ENCODE assay signal across 17 cellular contexts in the genomic region with DNA sequence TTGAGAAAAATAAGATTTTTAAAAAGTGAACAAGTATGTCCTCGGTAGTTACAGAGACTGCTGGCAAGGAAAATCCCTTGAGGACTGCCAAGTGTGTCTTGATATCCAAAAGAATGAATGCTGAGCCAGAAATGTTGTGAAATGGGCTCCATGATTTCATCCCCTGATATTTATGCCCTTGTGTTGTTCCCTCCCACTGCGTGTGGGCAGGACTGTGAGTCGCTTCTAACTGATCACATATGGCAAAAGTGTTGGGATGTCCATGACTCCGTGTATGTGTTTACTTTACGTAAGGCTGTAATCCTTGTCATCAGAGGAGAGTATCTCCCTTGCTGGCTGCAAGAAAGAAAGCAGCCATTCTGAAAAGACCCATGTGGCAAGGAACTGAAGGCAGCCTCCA.
A peak's percentile ranks its signal among the peaks of the same experiment; 100 is the strongest.
DNase-seq lines count a peak whose midpoint lies in the region; ATAC-seq and TF ChIP-seq lines count a peak whose summit lies in the region.
"Had no signal": no experiment of that assay in that cellular context is flagged by ENCODE, and none has a peak within 500 bp of the region (broad histone marks: within the 10 kb centered on the region; RNA-seq: fewer than 3 reads in every experiment).

No MANE protein-coding gene starts in this region.

- TF ChIP-seq CTCF in AG04449 (IDR thresholded peaks at IDR 0.05; ENCODE audit: insufficient read depth, low read length, missing control alignments) (no peak), HEK293 (tag by site-specific recombination; IDR thresholded peaks at IDR 0.05) (no peak), brain microvascular endothelial cell (IDR thresholded peaks at IDR 0.05; ENCODE audit: low read depth, low read length, missing control alignments) (no peak), lung (IDR thresholded peaks at IDR 0.05; ENCODE audit: control extremely low read depth, extremely low read depth) (no peak), PC-9 (conservative IDR thresholded peaks at IDR 0.05) (no peak), glutamatergic neuron (IDR thresholded peaks at IDR 0.05; ENCODE audit: partially characterized antibody, unreplicated experiment) (no peak)

- no peaks in the 10 kb centered on the region for H4K20me1 ChIP-seq in PC-9 (ENCODE audit: insufficient read depth)

- no peak overlapping the region for H3K4me3 ChIP-seq in AG04449 (ENCODE audit: low read depth, low read length)
- H3K4me3 ChIP-seq in HEK293 (ENCODE audit: low read depth, low read length), result no peak overlapping the region
- no peak overlapping the region for H3K4me3 ChIP-seq in brain microvascular endothelial cell (ENCODE audit: low read depth, low read length)
- no peak overlapping the region for H3K4me3 ChIP-seq in lung
- H3K4me3 ChIP-seq in PC-9, result no peak overlapping the region

- H3K4me3 Mint-ChIP-seq in T-cell (no peak overlapping the region), glutamatergic neuron (ENCODE audit: unreplicated experiment) (no peak overlapping the region)

- ATAC-seq in lung (ENCODE audit: insufficient read depth, low FRiP score) (peak; percentile 83), GM21360 (IDR thresholded peaks at IDR 0.05; ENCODE audit: unreplicated experiment) (no peak), T-cell (replicated peaks in 1 of 4) (no peak)

- no peaks in the 10 kb centered on the region for H3K79me2 ChIP-seq in PC-9 (ENCODE audit: low read depth)
- H3K79me2 ChIP-seq: parathyroid adenoma had no signal

- H3K36me3 ChIP-seq in HEK293 (ENCODE audit: control insufficient read depth in 2 of 2, insufficient read depth in 1 of 2, low read length in 2 of 2) (no peaks in the 10 kb centered on the region), brain microvascular endothelial cell (replicated peaks) (no peaks in the 10 kb centered on the region), lung (ENCODE audit: control insufficient read depth in 2 of 2, insufficient read depth in 2 of 2, low read length in 2 of 2) (no peaks in the 10 kb centered on the region), PC-9 (ENCODE audit: low read depth) (no peaks in the 10 kb centered on the region)
- H3K36me3 ChIP-seq: WERI-Rb-1 had no signal

- no peak overlapping the region for H3K4me2 ChIP-seq in PC-9
- H3K4me2 ChIP-seq: KMS-11 had no signal

- H3K9me3 Mint-ChIP-seq in T-cell (peaks cover 0 to 3% (median 0%) of the 10 kb centered on the region in 3 donors), glutamatergic neuron (ENCODE audit: unreplicated experiment) (no peaks in the 10 kb centered on the region)

- H3K27me3 ChIP-seq in brain microvascular endothelial cell (replicated peaks), result no peaks in the 10 kb centered on the region
- no peaks in the 10 kb centered on the region for H3K27me3 ChIP-seq in lung (ENCODE audit: control insufficient read depth, insufficient read depth)
- H3K27me3 ChIP-seq in PC-9 (ENCODE audit: insufficient read depth, low read depth), result peaks cover 6% of the 10 kb centered on the region; the same call in 1 of the 2 replicates

- no peaks in the 10 kb centered on the region for H3K4me1 Mint-ChIP-seq in T-cell
- H3K4me1 Mint-ChIP-seq in glutamatergic neuron (ENCODE audit: low read depth, unreplicated experiment), result no peaks in the 10 kb centered on the region

- H3K36me3 Mint-ChIP-seq in T-cell (no peaks in the 10 kb centered on the region), glutamatergic neuron (ENCODE audit: unreplicated experiment) (peaks cover 10% of the 10 kb centered on the region)

- H3K27ac Mint-ChIP-seq in T-cell, result no peak overlapping the region
- no peak overlapping the region for H3K27ac Mint-ChIP-seq in glutamatergic neuron (ENCODE audit: unreplicated experiment)

- 71 to 83% methylated on average over 5 of the region's 5 CpGs for WGBS in lung, 2 donors

- H3K9me3 ChIP-seq in HEK293 (ENCODE audit: control insufficient read depth, insufficient read depth, low read depth, low read length), result no peaks in the 10 kb centered on the region
- H3K9me3 ChIP-seq in lung (ENCODE audit: control insufficient read depth in 2 of 2, insufficient read depth in 1 of 2, low read length in 1 of 2), result no peaks in the 10 kb centered on the region
- no peaks in the 10 kb centered on the region for H3K9me3 ChIP-seq in PC-9 (ENCODE audit: insufficient read depth, low read depth)

- H3K27ac ChIP-seq in HEK293 (ENCODE audit: extremely low read depth, low read depth, low read length) (no peak overlapping the region), brain microvascular endothelial cell (no peak overlapping the region), lung (ENCODE audit: low read depth in 1 of 2, low read length in 1 of 2) (no peak overlapping the region), PC-9 (no peak overlapping the region)
- H3K27ac ChIP-seq: KMS-11, parathyroid adenoma, WERI-Rb-1 had no signal

- intact Hi-C loops in PC-9 (cut with micrococcal nuclease; ENCODE audit: unreplicated experiment), result no loop called here

- H2AFZ ChIP-seq in PC-9, result no peak overlapping the region
- H2AFZ ChIP-seq: parathyroid adenoma had no signal

- POLR2A ChIA-PET in AG04449 (lab: Yijun Ruan, JAX) (no interaction called here), HEK293 (lab: Yijun Ruan, JAX) (no interaction called here), PC-9 (lab: Charles Lee; ENCODE audit: unreplicated experiment) (no interaction called here), T-cell (lab: Charles Lee) (no interaction called here)

- in situ Hi-C loops in brain microvascular endothelial cell (cut with HindIII; ENCODE audit: low pct_ligation_motif_present, low sequenced_read_pairs), result no loop called here

- no peaks in the 10 kb centered on the region for H3K9me2 ChIP-seq in PC-9 (ENCODE audit: insufficient read depth)

- H3F3A ChIP-seq in PC-9 (ENCODE audit: insufficient read depth, low read depth), result no peaks in the 10 kb centered on the region

- CTCF ChIA-PET in AG04449 (lab: Yijun Ruan, JAX) (no interaction called here), HEK293 (lab: Yijun Ruan, JAX) (no interaction called here), PC-9 (lab: Charles Lee) (no interaction called here), T-cell (lab: Charles Lee) (no interaction called here)

- peaks cover 0 to 7% of the 10 kb centered on the region in 2 donors for H3K27me3 Mint-ChIP-seq in T-cell
- peaks cover 1% of the 10 kb centered on the region for H3K27me3 Mint-ChIP-seq in glutamatergic neuron (ENCODE audit: unreplicated experiment)

- peak; percentile 83 for DNase-seq in AG04449 (ENCODE audit: low read depth, low spot score)
- DNase-seq in brain microvascular endothelial cell, result peak; percentile 33
- DNase-seq in lung (ENCODE audit: low spot score), result peak; percentile 36
- DNase-seq in PC-9, result no peak
- DNase-seq in T-cell, result no peak
- DNase-seq in glutamatergic neuron, result no peak
- DNase-seq: activated gamma-delta T cell treated with Interleukin-2 at 50 U/mL for 16 hours; caudate nucleus; DMS153; NCI-H2081 treated with DMSO at 0.1 percent for 48 hours; NK-92 treated with Interleukin-12 subunit alpha and Interleukin-12 subunit beta, amount 100 ng/mL, for 24 hours; trophoblast cell; WERI-Rb-1 had no signal

- H3K4me1 ChIP-seq in HEK293 (ENCODE audit: control insufficient read depth, insufficient read depth, low read length), result no peaks in the 10 kb centered on the region
- H3K4me1 ChIP-seq in lung (ENCODE audit: control insufficient read depth in 2 of 2, insufficient read depth in 2 of 2, low read length in 2 of 2), result no peaks in the 10 kb centered on the region
- no peaks in the 10 kb centered on the region for H3K4me1 ChIP-seq in PC-9 (replicated peaks; ENCODE audit: insufficient read depth)
- H3K4me1 ChIP-seq: parathyroid adenoma had no signal

- BruUV-seq in PC-9 (replicated peaks; lab: Mats Ljungman, UMichigan), result no TSS peak

TF ChIP-seq in HEK293, 187 proteins besides CTCF, POLR2A, EP300 and RAD21:
- no peak for TF ChIP-seq MZF1 (tag by site-specific recombination; IDR thresholded peaks at IDR 0.05; ENCODE audit: borderline replicate concordance)
- TF ChIP-seq ZFHX2 (tag by site-specific recombination; conservative IDR thresholded peaks at IDR 0.05), result peak; percentile 43
- TF ChIP-seq ZNF169 (tag by site-specific recombination; IDR thresholded peaks at IDR 0.05), result no peak
- TF ChIP-seq GLI2 (tag by site-specific recombination; IDR thresholded peaks at IDR 0.05; ENCODE audit: borderline replicate concordance, low read depth), result no peak
- TF ChIP-seq ZNF24 (tag by site-specific recombination; IDR thresholded peaks at IDR 0.05), result no peak
- TF ChIP-seq EGR2 (tag by site-specific recombination; IDR thresholded peaks at IDR 0.05; ENCODE audit: low read depth), result 0 out of 2 replicates have a peak, but pooled peaks have one; percentile 13

Comparison
In these comparisons a context has a peak if more than half of its experiments do, and no peak if none do; other contexts are left out.
1. DNase-seq: peak in AG04449 (single experiment), brain microvascular endothelial cell (single experiment) and lung (single experiment); none in PC-9 (0 of 2), T-cell (0 of 34) and glutamatergic neuron (single experiment).